ENCODE assay signal across 27 cellular contexts in genomic region chr10:102043456-102043855, GRCh38.
"Had no signal": no experiment of that assay in that cellular context is flagged by ENCODE, and none has a peak within 500 bp of the region (broad histone marks: within the 10 kb centered on the region; RNA-seq: fewer than 3 reads in every experiment).

No MANE protein-coding gene starts in this region.

- H3K27me3 ChIP-seq: foreskin keratinocyte, heart right ventricle, pancreas, spleen, suprapubic skin, tibial artery had no signal

- H3K4me3 ChIP-seq: heart right ventricle, left ventricle myocardium inferior, pancreas, psoas muscle, spleen, suprapubic skin, tibial artery had no signal

- H3K27me3 Mint-ChIP-seq: activated CD4-positive, alpha-beta T cell treated with anti-CD3 and anti-CD28 coated beads for 36 hours; activated CD8-positive, alpha-beta memory T cell treated with anti-CD3 and anti-CD28 coated beads, Interleukin-2, amount 10 ng/mL, durations not matched to agents 7 days and 5 days; activated naive CD8-positive, alpha-beta T cell treated with anti-CD3 and anti-CD28 coated beads for 36 hours; effector memory CD8-positive, alpha-beta T cell; naive B cell had no signal

- DNase-seq: activated CD4-positive, alpha-beta T cell treated with anti-CD3 and anti-CD28 coated beads for 36 hours; activated CD4-positive, CD25-positive, alpha-beta regulatory T cell; activated CD8-positive, alpha-beta memory T cell treated with anti-CD3 and anti-CD28 coated beads, Interleukin-2, amount 10 ng/mL, durations not matched to agents 7 days and 5 days; activated CD8-positive, alpha-beta T cell treated with anti-CD3 and anti-CD28 coated beads, Interleukin-2, amount 10 ng/mL, durations not matched to agents 7 days and 5 days; activated effector memory CD4-positive, alpha-beta T cell treated with anti-CD3 and anti-CD28 coated beads, Interleukin-2, amount 50 U/mL, for 16 hours; activated naive CD4-positive, alpha-beta T cell treated with anti-CD3 and anti-CD28 coated beads for 36 hours; activated naive CD8-positive, alpha-beta T cell treated with anti-CD3 and anti-CD28 coated beads for 36 hours; amniotic stem cell; caudate nucleus; cortex of kidney; effector memory CD8-positive, alpha-beta T cell; erythroblast; foreskin keratinocyte; heart right ventricle; left ventricle myocardium inferior; mammary epithelial cell; naive B cell; nucleus accumbens; pancreas; psoas muscle; spleen; stimulated activated naive CD4-positive, alpha-beta T cell; T-helper 1 cell; tibial artery had no signal

- H3K9me3 ChIP-seq: heart right ventricle, left ventricle myocardium inferior, pancreas, psoas muscle, spleen, suprapubic skin, tibial artery had no signal

- H3K4me3 Mint-ChIP-seq: activated CD4-positive, alpha-beta T cell treated with anti-CD3 and anti-CD28 coated beads for 36 hours; activated CD8-positive, alpha-beta memory T cell treated with anti-CD3 and anti-CD28 coated beads, Interleukin-2, amount 10 ng/mL, durations not matched to agents 7 days and 5 days; activated CD8-positive, alpha-beta T cell treated with anti-CD3 and anti-CD28 coated beads, Interleukin-2, amount 10 ng/mL, durations not matched to agents 7 days and 5 days; activated naive CD4-positive, alpha-beta T cell treated with anti-CD3 and anti-CD28 coated beads for 36 hours; activated naive CD8-positive, alpha-beta T cell treated with anti-CD3 and anti-CD28 coated beads for 36 hours; mesothelial cell of epicardium; naive B cell; T-helper 2 cell treated with Interferon-gamma antibody and Interleukin-4, amounts not matched to agents 5 μg/mL and 100 μg/mL, for 36 hours had no signal

- H3K27ac Mint-ChIP-seq: activated CD4-positive, alpha-beta T cell treated with anti-CD3 and anti-CD28 coated beads for 36 hours; activated CD8-positive, alpha-beta memory T cell treated with anti-CD3 and anti-CD28 coated beads, Interleukin-2, amount 10 ng/mL, durations not matched to agents 7 days and 5 days; activated CD8-positive, alpha-beta T cell treated with anti-CD3 and anti-CD28 coated beads, Interleukin-2, amount 10 ng/mL, durations not matched to agents 7 days and 5 days; activated naive CD4-positive, alpha-beta T cell treated with anti-CD3 and anti-CD28 coated beads for 36 hours; activated naive CD8-positive, alpha-beta T cell treated with anti-CD3 and anti-CD28 coated beads for 36 hours; effector memory CD8-positive, alpha-beta T cell; mesothelial cell of epicardium; T-helper 2 cell treated with Interferon-gamma antibody and Interleukin-4, amounts not matched to agents 5 μg/mL and 100 μg/mL, for 36 hours had no signal

- H3K36me3 Mint-ChIP-seq: naive B cell had no signal

- H3K27ac ChIP-seq: foreskin keratinocyte, heart right ventricle, left ventricle myocardium inferior, pancreas, psoas muscle, spleen, suprapubic skin, tibial artery had no signal

- H3K4me1 ChIP-seq: foreskin keratinocyte, pancreas had no signal

- ATAC-seq: activated CD4-positive, alpha-beta T cell treated with anti-CD3 and anti-CD28 coated beads for 36 hours; activated CD8-positive, alpha-beta memory T cell treated with anti-CD3 and anti-CD28 coated beads, Interleukin-2, amount 10 ng/mL, durations not matched to agents 7 days and 5 days; activated CD8-positive, alpha-beta T cell treated with anti-CD3 and anti-CD28 coated beads, Interleukin-2, amount 10 ng/mL, durations not matched to agents 7 days and 5 days; effector memory CD8-positive, alpha-beta T cell; foreskin keratinocyte; heart right ventricle; pancreas; psoas muscle had no signal

- H3K9me3 Mint-ChIP-seq: activated naive CD4-positive, alpha-beta T cell treated with anti-CD3 and anti-CD28 coated beads for 36 hours; activated naive CD8-positive, alpha-beta T cell treated with anti-CD3 and anti-CD28 coated beads for 36 hours; effector memory CD8-positive, alpha-beta T cell; mesothelial cell of epicardium; naive B cell; T-helper 2 cell treated with Interferon-gamma antibody and Interleukin-4, amounts not matched to agents 5 μg/mL and 100 μg/mL, for 36 hours had no signal
